10 cellular contexts compared by ENCODE assay signal in the genomic region with DNA sequence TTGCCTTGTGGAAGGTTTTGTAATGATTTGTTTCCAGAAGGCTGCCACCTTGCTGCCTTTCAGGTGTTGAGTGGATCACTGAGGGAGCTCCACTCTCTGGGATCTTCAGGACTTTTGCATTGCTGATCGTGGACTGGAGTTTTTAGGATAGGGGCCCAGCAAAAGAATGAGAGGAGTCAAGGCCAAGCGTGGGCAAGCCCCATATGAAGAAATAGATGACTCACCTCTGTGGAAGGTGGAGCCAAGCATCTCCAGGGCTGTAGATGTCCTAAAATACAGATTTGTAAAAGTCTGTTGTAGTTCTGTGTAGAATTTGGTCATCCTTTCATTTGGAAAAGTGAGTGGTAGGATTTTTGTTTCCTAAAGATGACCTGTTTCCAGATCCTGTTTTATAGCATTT.
DNase-seq lines count a peak whose midpoint lies in the region; ATAC-seq, FAIRE-seq and TF ChIP-seq lines count a peak whose summit lies in the region.
"Had no signal": no experiment of that assay in that cellular context is flagged by ENCODE, and none has a peak within 500 bp of the region (broad histone marks: within the 10 kb centered on the region; RNA-seq: fewer than 3 reads in every experiment).

No MANE protein-coding gene starts in this region.

- H3K9me3 ChIP-seq in endothelial cell of umbilical vein (replicated peaks; ENCODE audit: control insufficient read depth, insufficient read depth, low read length): no peaks in the 10 kb centered on the region
- no peaks in the 10 kb centered on the region for H3K9me3 ChIP-seq in trophoblast cell (ENCODE audit: insufficient read depth, low read depth, low read length)
- H3K9me3 ChIP-seq: mucosa of descending colon had no signal

- intact Hi-C loops in endothelial cell of umbilical vein (cut with micrococcal nuclease) (no loop called here), Right ventricle myocardium inferior (cut with DNase I) (no loop called here)

- H3K27me3 ChIP-seq in endothelial cell of umbilical vein (ENCODE audit: control insufficient read depth in 2 of 2, insufficient read depth in 2 of 2, low read length in 2 of 2) (no peaks in the 10 kb centered on the region), trophoblast cell (ENCODE audit: insufficient read depth, low read length) (no peaks in the 10 kb centered on the region)

- in situ Hi-C loops in KBM-7 (cut with MboI; ENCODE audit: low pct_unique_long_range_greater_than_20kb, low sequenced_read_pairs): no loop called here

- H3K4me2 ChIP-seq in endothelial cell of umbilical vein (ENCODE audit: insufficient read depth, low read length) (no peak overlapping the region), trophoblast cell (ENCODE audit: low read length) (no peak overlapping the region)

- no peak overlapping the region for H4K12ac ChIP-seq in trophoblast cell (ENCODE audit: low read depth, low read length)

- H3K4me1 ChIP-seq in endothelial cell of umbilical vein (ENCODE audit: control insufficient read depth, extremely low read depth, insufficient read depth, low read length) (no peaks in the 10 kb centered on the region), trophoblast cell (ENCODE audit: control insufficient read depth in 1 of 2, insufficient read depth in 2 of 2, low read length in 2 of 2) (peaks cover 0 to 1% of the 10 kb centered on the region in 2 experiments)

- no TSS peak for BruUV-seq in endothelial cell of umbilical vein (replicated peaks; lab: Mats Ljungman, UMichigan)

- H3K18ac ChIP-seq in trophoblast cell (ENCODE audit: low read length): no peak overlapping the region

- dilution Hi-C loops in endothelial cell of umbilical vein (cut with MboI; ENCODE audit: extremely low pct_ligation_motif_present, low sequenced_read_pairs): loop anchor here (25.0 kb wide), 1 partner anchor 163 kb away; a partner anchor contains a TSS

- H3K79me1 ChIP-seq in trophoblast cell (ENCODE audit: low read length): no peaks in the 10 kb centered on the region

- no peak overlapping the region for H2BK12ac ChIP-seq in trophoblast cell (ENCODE audit: low read length)

- no peak for ATAC-seq in Right ventricle myocardium inferior
- ATAC-seq: mucosa of descending colon had no signal

- no peaks in the 10 kb centered on the region for H4K20me1 ChIP-seq in endothelial cell of umbilical vein (replicated peaks; ENCODE audit: control insufficient read depth, extremely low read depth, insufficient read depth, low read length)

- H3K36me3 ChIP-seq in endothelial cell of umbilical vein (ENCODE audit: control insufficient read depth in 2 of 2, extremely low read depth in 1 of 2, insufficient read depth in 2 of 2, low read length in 2 of 2) (no peaks in the 10 kb centered on the region), trophoblast cell (ENCODE audit: control insufficient read depth in 1 of 2, insufficient read depth in 2 of 2, low read length in 2 of 2) (no peaks in the 10 kb centered on the region)

- no peak overlapping the region for H4K8ac ChIP-seq in trophoblast cell (ENCODE audit: low read depth, low read length)

- no peak for TF ChIP-seq POLR2A in endothelial cell of umbilical vein (IDR thresholded peaks at IDR 0.05; ENCODE audit: low read depth, low read length)

- TF ChIP-seq CTCF in endothelial cell of umbilical vein (IDR thresholded peaks at IDR 0.05; ENCODE audit: extremely low read depth in 1 of 2, insufficient read depth in 1 of 2, low read depth in 1 of 2, low read length in 2 of 2): no peak

- no peak overlapping the region for H2BK5ac ChIP-seq in trophoblast cell (ENCODE audit: low read depth, low read length, poor library complexity)

- H3K79me2 ChIP-seq in endothelial cell of umbilical vein (ENCODE audit: control insufficient read depth, insufficient read depth, low read length) (no peaks in the 10 kb centered on the region), trophoblast cell (ENCODE audit: control insufficient read depth, insufficient read depth, low read length, poor library complexity) (no peaks in the 10 kb centered on the region)

- WGBS in trophoblast cell (ENCODE audit: extremely low coverage, insufficient coverage, insufficient read length): no CpG with 5 or more reads among the region's 2 CpGs

- no peak overlapping the region for H3K4ac ChIP-seq in trophoblast cell (ENCODE audit: low read depth, low read length)

- H3K27ac ChIP-seq in endothelial cell of umbilical vein (ENCODE audit: insufficient read depth, low read depth, low read length) (no peak overlapping the region), trophoblast cell (ENCODE audit: low read depth, low read length) (no peak overlapping the region)

- no peak overlapping the region for H2BK120ac ChIP-seq in trophoblast cell (ENCODE audit: insufficient read depth, low read length, poor library complexity)

- POLR2A ChIA-PET in endothelial cell of umbilical vein (lab: Charles Lee): no interaction called here

- no peak overlapping the region for H4K91ac ChIP-seq in trophoblast cell (ENCODE audit: low read depth, low read length)

- H3K4me3 ChIP-seq in endothelial cell of umbilical vein (replicated peaks in 1 of 3; ENCODE audit: insufficient read depth in 1 of 3, low read depth in 1 of 3, low read length in 3 of 3) (no peak overlapping the region), trophoblast cell (ENCODE audit: low read depth, low read length) (no peak overlapping the region)
- H3K4me3 ChIP-seq: mucosa of descending colon had no signal

- DNase-seq in GM03348 (ENCODE audit: low spot score): peak; percentile 81
- peak; percentile 61 to 75 for DNase-seq in NOMO-1 (lab: John Stamatoyannopoulos, UW; ENCODE audit: unreplicated experiment in 2 of 2)
- DNase-seq in endothelial cell of umbilical vein (ENCODE audit: low read depth, low spot score): no peak
- peak; percentile 66 to 72 for DNase-seq in trophoblast cell
- no peak for DNase-seq in Right ventricle myocardium inferior (ENCODE audit: missing footprints)
- no peak for DNase-seq in NCI-H748 (lab: John Stamatoyannopoulos, UW; ENCODE audit: unreplicated experiment)
- no peak for DNase-seq in KBM-7
- no peak for DNase-seq in occipital lobe (lab: John Stamatoyannopoulos, UW)
- DNase-seq: mucosa of descending colon had no signal

- H2AK5ac ChIP-seq in trophoblast cell (ENCODE audit: low read length): no peak overlapping the region

- no peaks in the 10 kb centered on the region for H3K9me1 ChIP-seq in endothelial cell of umbilical vein (replicated peaks; ENCODE audit: control insufficient read depth, extremely low read depth, insufficient read depth, low read length)

- H3K9ac ChIP-seq in endothelial cell of umbilical vein (replicated peaks; ENCODE audit: extremely low read depth, insufficient read depth, low read length) (no peak overlapping the region), trophoblast cell (ENCODE audit: low read length) (no peak overlapping the region)

- H3K14ac ChIP-seq in trophoblast cell (ENCODE audit: low read length): no peak overlapping the region

- FAIRE-seq in endothelial cell of umbilical vein (lab: Jason Lieb, UNC): no peak
- FAIRE-seq: H1 had no signal

- H2AFZ ChIP-seq in endothelial cell of umbilical vein (ENCODE audit: low read depth, low read length) (no peak overlapping the region), trophoblast cell (ENCODE audit: insufficient read depth, low read length, poor library complexity) (no peak overlapping the region)

- no peak overlapping the region for H3K23ac ChIP-seq in trophoblast cell (ENCODE audit: low read length)

- CTCF ChIA-PET in endothelial cell of umbilical vein (lab: Charles Lee): interaction anchor here (1.1 to 3.6 kb wide), 4 partner anchors 9 to 161 kb away, joined by 3 to 24 read pairs (median 4); no protein-coding TSS in a partner anchor

TF ChIP-seq in endothelial cell of umbilical vein, 7 proteins besides CTCF, POLR2A, EP300 and RAD21:
- TF ChIP-seq JUN (IDR thresholded peaks at IDR 0.05; ENCODE audit: borderline replicate concordance, insufficient read depth, insufficient read length, low read depth) (peak; percentile 14), FOS (IDR thresholded peaks at IDR 0.05; ENCODE audit: borderline replicate concordance, insufficient read depth, low read length) (peak; percentile 6), MYC (IDR thresholded peaks at IDR 0.05; ENCODE audit: low read depth, low read length) (no peak)

Comparison
In these comparisons a context has a peak if more than half of its experiments do, and no peak if none do; other contexts are left out.
1. DNase-seq: peak in GM03348 (single experiment), NOMO-1 (2 of 2) and trophoblast cell (2 of 2); none in endothelial cell of umbilical vein (single experiment), Right ventricle myocardium inferior (single experiment), NCI-H748 (single experiment), KBM-7 (single experiment) and occipital lobe (single experiment).